16 cellular contexts compared by ENCODE assay signal in genomic region chr1:29514361-29515187, GRCh38.
DNase-seq lines count a peak whose midpoint lies in the region; ATAC-seq and TF ChIP-seq lines count a peak whose summit lies in the region.
"Had no signal": no experiment of that assay in that cellular context is flagged by ENCODE, and none has a peak within 500 bp of the region (broad histone marks: within the 10 kb centered on the region; RNA-seq: fewer than 3 reads in every experiment).

No MANE protein-coding gene starts in this region.

- peak; percentile 27 for DNase-seq in activated CD8-positive, alpha-beta memory T cell treated with anti-CD3 and anti-CD28 coated beads, Interleukin-2, amount 10 ng/mL, durations not matched to agents 7 days and 5 days
- DNase-seq in activated CD8-positive, alpha-beta memory T cell treated with anti-CD3 and anti-CD28 coated beads, Interleukin-2, amount 50 U/mL, for 4 hours = no peak
- DNase-seq in cerebellar cortex (ENCODE audit: low spot score) (peak; percentile 5), mucosa of gallbladder (ENCODE audit: low spot score) (peak; percentile 4), vagina (ENCODE audit: extremely low spot score in 2 of 2) (peak; percentile 34 to 67), foreskin fibroblast (no peak)
- DNase-seq: COR-L47, NCI-H2029 treated with DMSO at 0.1 percent for 48 hours, NCI-H2227 treated with DMSO at 0.1 percent for 48 hours, NCI-H526 treated with DMSO at 0.1 percent for 48 hours, Right ventricle myocardium superior had no signal

- no peaks in the 10 kb centered on the region for H3K36me3 ChIP-seq in vagina

- no peaks in the 10 kb centered on the region for H3K27me3 ChIP-seq in vagina

- H3K9me3 ChIP-seq in vagina = no peaks in the 10 kb centered on the region

- no peaks in the 10 kb centered on the region for H3K36me3 Mint-ChIP-seq in activated CD8-positive, alpha-beta memory T cell treated with anti-CD3 and anti-CD28 coated beads, Interleukin-2, amount 10 ng/mL, durations not matched to agents 7 days and 5 days

- no peak overlapping the region for H3K4me3 Mint-ChIP-seq in activated CD8-positive, alpha-beta memory T cell treated with anti-CD3 and anti-CD28 coated beads, Interleukin-2, amount 10 ng/mL, durations not matched to agents 7 days and 5 days
- H3K4me3 Mint-ChIP-seq: H9, IgD-negative memory B cell had no signal

- H3K9me3 Mint-ChIP-seq in activated CD8-positive, alpha-beta memory T cell treated with anti-CD3 and anti-CD28 coated beads, Interleukin-2, amount 10 ng/mL, durations not matched to agents 7 days and 5 days (ENCODE audit: low read depth) = no peaks in the 10 kb centered on the region
- H3K9me3 Mint-ChIP-seq: H9 had no signal

- H3K4me1 ChIP-seq in vagina = no peaks in the 10 kb centered on the region

- H3K27ac ChIP-seq in vagina = no peak overlapping the region
- H3K27ac ChIP-seq: C4-2B had no signal

- TF ChIP-seq CTCF in vagina (IDR thresholded peaks at IDR 0.05) = no peak
- TF ChIP-seq CTCF in foreskin fibroblast (IDR thresholded peaks at IDR 0.05; ENCODE audit: low read depth, low read length) = no peak

- no peak for TF ChIP-seq POLR2A in vagina (IDR thresholded peaks at IDR 0.05)

- intact Hi-C loops in vagina (cut with DNase I) = no loop called here

- no peak overlapping the region for H3K27ac Mint-ChIP-seq in activated CD8-positive, alpha-beta memory T cell treated with anti-CD3 and anti-CD28 coated beads, Interleukin-2, amount 10 ng/mL, durations not matched to agents 7 days and 5 days
- H3K27ac Mint-ChIP-seq: H9, IgD-negative memory B cell had no signal

- no peaks in the 10 kb centered on the region for H3K4me1 Mint-ChIP-seq in activated CD8-positive, alpha-beta memory T cell treated with anti-CD3 and anti-CD28 coated beads, Interleukin-2, amount 10 ng/mL, durations not matched to agents 7 days and 5 days
- H3K4me1 Mint-ChIP-seq: IgD-negative memory B cell had no signal

- H3K4me3 ChIP-seq in vagina = no peak overlapping the region
- H3K4me3 ChIP-seq in foreskin fibroblast (ENCODE audit: low read depth in 1 of 2, low read length in 2 of 2) = no peak overlapping the region

- no peak for ATAC-seq in activated CD8-positive, alpha-beta memory T cell treated with anti-CD3 and anti-CD28 coated beads, Interleukin-2, amount 10 ng/mL, durations not matched to agents 7 days and 5 days
- ATAC-seq in HG03571 (IDR thresholded peaks at IDR 0.05; ENCODE audit: unreplicated experiment) (no peak), HG02852 (IDR thresholded peaks at IDR 0.05; ENCODE audit: unreplicated experiment) (no peak)

- CTCF ChIA-PET in activated CD8-positive, alpha-beta memory T cell treated with anti-CD3 and anti-CD28 coated beads, Interleukin-2, amount 10 ng/mL, durations not matched to agents 7 days and 5 days (lab: Charles Lee) = no interaction called here

- H3K27me3 Mint-ChIP-seq in activated CD8-positive, alpha-beta memory T cell treated with anti-CD3 and anti-CD28 coated beads, Interleukin-2, amount 10 ng/mL, durations not matched to agents 7 days and 5 days = peaks cover 11% of the 10 kb centered on the region

Comparison
In these comparisons a context has a peak if more than half of its experiments do, and no peak if none do; other contexts are left out.
1. DNase-seq: peak in activated CD8-positive, alpha-beta memory T cell treated with anti-CD3 and anti-CD28 coated beads, Interleukin-2, amount 10 ng/mL, durations not matched to agents 7 days and 5 days (single experiment), cerebellar cortex (single experiment), mucosa of gallbladder (single experiment) and vagina (2 of 2); none in activated CD8-positive, alpha-beta memory T cell treated with anti-CD3 and anti-CD28 coated beads, Interleukin-2, amount 50 U/mL, for 4 hours (single experiment) and foreskin fibroblast (0 of 2).